Comparison of ENCODE assay signal across 8 cellular contexts in genomic region chr2:215931256-215931903, GRCh38.
A peak's percentile ranks its signal among the peaks of the same experiment; 100 is the strongest.
DNase-seq lines count a peak whose midpoint lies in the region; ATAC-seq and TF ChIP-seq lines count a peak whose summit lies in the region.

No MANE protein-coding gene starts in this region.

- no peaks in the 10 kb centered on the region for H3K36me3 Mint-ChIP-seq in natural killer cell treated with Interleukin-12 subunit alpha and Interleukin-12 subunit beta and Interleukin-15 and Interleukin-18, amount 100 ng/mL, for 72 hours

- no peak overlapping the region for H3K4me3 Mint-ChIP-seq in natural killer cell treated with Interleukin-12 subunit alpha and Interleukin-12 subunit beta and Interleukin-15 and Interleukin-18, amount 100 ng/mL, for 72 hours

- H3K36me3 ChIP-seq in NT2/D1 (ENCODE audit: insufficient read depth, insufficient read length, low read length) = no peaks in the 10 kb centered on the region
- no peaks in the 10 kb centered on the region for H3K36me3 ChIP-seq in esophagus muscularis mucosa
- no peaks in the 10 kb centered on the region for H3K36me3 ChIP-seq in tibial artery

- peaks cover 0 to 3% of the 10 kb centered on the region in 2 donors for H3K27me3 Mint-ChIP-seq in natural killer cell treated with Interleukin-12 subunit alpha and Interleukin-12 subunit beta and Interleukin-15 and Interleukin-18, amount 100 ng/mL, for 72 hours

- peaks cover 7 to 17% of the 10 kb centered on the region in 2 donors for H3K4me1 Mint-ChIP-seq in natural killer cell treated with Interleukin-12 subunit alpha and Interleukin-12 subunit beta and Interleukin-15 and Interleukin-18, amount 100 ng/mL, for 72 hours (ENCODE audit: low read depth in 2 of 2)

- peaks cover 6% of the 10 kb centered on the region for H3K4me1 ChIP-seq in NT2/D1 (ENCODE audit: insufficient read depth, insufficient read length)
- H3K4me1 ChIP-seq in esophagus muscularis mucosa = peaks cover 0 to 8% (median 2%) of the 10 kb centered on the region in 4 donors
- peaks cover 0 to 5% (median 2%) of the 10 kb centered on the region in 4 donors for H3K4me1 ChIP-seq in tibial artery

- TF ChIP-seq CTCF in esophagus muscularis mucosa (IDR thresholded peaks at IDR 0.05) (peak in 2 of 3 experiments; percentile 91), tibial artery (IDR thresholded peaks at IDR 0.05) (peak; percentile 88 to 96)

- ATAC-seq in GM19468 (IDR thresholded peaks at IDR 0.05; ENCODE audit: extremely low read depth, unreplicated experiment) = peak; percentile 88
- ATAC-seq in natural killer cell treated with Interleukin-12 subunit alpha and Interleukin-12 subunit beta and Interleukin-15 and Interleukin-18, amount 100 ng/mL, for 72 hours = peak; percentile 68 to 69

- no peak for TF ChIP-seq POLR2A in esophagus muscularis mucosa (IDR thresholded peaks at IDR 0.05; ENCODE audit: low read depth)

- no peaks in the 10 kb centered on the region for H3K9me3 Mint-ChIP-seq in natural killer cell treated with Interleukin-12 subunit alpha and Interleukin-12 subunit beta and Interleukin-15 and Interleukin-18, amount 100 ng/mL, for 72 hours

- H3K9me3 ChIP-seq in NT2/D1 (ENCODE audit: insufficient read depth, low read length) = peaks cover 18% of the 10 kb centered on the region
- H3K9me3 ChIP-seq in esophagus muscularis mucosa = no peaks in the 10 kb centered on the region
- H3K9me3 ChIP-seq in tibial artery = no peaks in the 10 kb centered on the region

- WGBS in esophagus muscularis mucosa = 2% methylated on average over 7 of the region's 8 CpGs

- DNase-seq in D341Med (ENCODE audit: low spot score) (peak; percentile 68), HK-2 (ENCODE audit: unreplicated experiment) (peak; percentile 56), NT2/D1 (ENCODE audit: low read depth, low spot score) (peak; percentile 75), esophagus muscularis mucosa (ENCODE audit: extremely low spot score) (no peak), tibial artery (peak; percentile 69 to 73)
- DNase-seq in activated CD8-positive, alpha-beta memory T cell treated with anti-CD3 and anti-CD28 coated beads, Interleukin-2, amount 50 U/mL, for 24 hours (ENCODE audit: extremely low read depth) = peak; percentile 23
- peak; percentile 71 for DNase-seq in natural killer cell treated with Interleukin-12 subunit alpha and Interleukin-12 subunit beta and Interleukin-15 and Interleukin-18, amount 100 ng/mL, for 72 hours (ENCODE audit: low spot score)

- H3K27ac ChIP-seq in esophagus muscularis mucosa (replicated peaks in 1 of 4) (no peak overlapping the region), tibial artery (no peak overlapping the region)

- H3K4me3 ChIP-seq in NT2/D1 (ENCODE audit: insufficient read length, low read depth) (no peak overlapping the region), esophagus muscularis mucosa (no peak overlapping the region), tibial artery (peak overlapping the region; percentile 15 to 16)

- no peak overlapping the region for H3K27ac Mint-ChIP-seq in natural killer cell treated with Interleukin-12 subunit alpha and Interleukin-12 subunit beta and Interleukin-15 and Interleukin-18, amount 100 ng/mL, for 72 hours

- intact Hi-C loops in esophagus muscularis mucosa (cut with DNase I) = no loop called here
- intact Hi-C loops in tibial artery (cut with DNase I; ENCODE audit: low total_unique reads) = no loop called here

- TF ChIP-seq EP300 in esophagus muscularis mucosa (IDR thresholded peaks at IDR 0.05) = no peak

- H3K27me3 ChIP-seq in NT2/D1 (ENCODE audit: insufficient read depth, insufficient read length) (no peaks in the 10 kb centered on the region), esophagus muscularis mucosa (no peaks in the 10 kb centered on the region), tibial artery (no peaks in the 10 kb centered on the region)

- H3K9ac ChIP-seq in NT2/D1 (ENCODE audit: insufficient read length, low read depth) = no peak overlapping the region

Comparison
In these comparisons a context has a peak if more than half of its experiments do, and no peak if none do; other contexts are left out.
1. H3K4me3 ChIP-seq: peak in tibial artery (2 of 2); none in NT2/D1 (single experiment) and esophagus muscularis mucosa (0 of 4).